ENCODE assay signal across 9 cellular contexts in the genomic region with DNA sequence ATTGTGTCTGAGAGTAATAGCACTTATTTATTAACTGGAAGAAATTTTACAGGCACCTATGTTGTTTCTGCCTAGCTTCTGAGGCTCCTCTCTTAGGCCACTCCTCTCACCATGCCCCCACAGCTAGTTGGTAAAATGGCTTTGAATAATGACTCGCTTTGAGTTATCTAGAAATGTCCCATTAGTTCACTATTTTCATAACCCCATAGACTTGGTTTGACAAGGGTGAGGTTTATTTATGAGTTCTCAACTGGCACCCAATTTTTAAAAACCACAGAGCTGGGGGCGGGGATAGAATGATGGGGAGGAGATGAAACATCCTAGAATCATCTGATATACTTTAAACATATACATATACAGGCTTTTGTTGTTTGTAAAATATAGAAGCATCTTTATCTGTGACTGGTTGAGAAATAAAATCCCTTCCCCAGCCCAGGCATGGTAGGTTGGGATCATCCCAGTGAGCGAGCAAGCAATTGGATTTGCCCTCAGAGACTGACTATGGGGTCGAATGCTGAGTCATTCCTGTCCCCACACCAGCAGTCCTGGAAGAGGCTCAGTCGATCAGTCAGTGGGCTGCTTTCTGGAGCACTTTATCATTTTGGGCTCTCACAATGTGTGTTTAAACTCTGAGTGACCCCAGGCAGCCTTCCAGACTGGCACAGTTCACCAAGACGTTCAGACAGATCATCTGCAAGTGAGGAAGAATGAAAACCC.
DNase-seq lines count a peak whose midpoint lies in the region; ATAC-seq lines count a peak whose summit lies in the region.
"Had no signal": no experiment of that assay in that cellular context is flagged by ENCODE, and none has a peak within 500 bp of the region (broad histone marks: within the 10 kb centered on the region; RNA-seq: fewer than 3 reads in every experiment).

No MANE protein-coding gene starts in this region.

- H3K9me3 ChIP-seq in adipocyte (ENCODE audit: control insufficient read depth, low read length), result no peaks in the 10 kb centered on the region
- H3K9me3 ChIP-seq: spleen had no signal

- no peaks in the 10 kb centered on the region for H3K27me3 ChIP-seq in adipocyte (replicated peaks; ENCODE audit: control insufficient read depth, insufficient read depth, low read length)

- peaks cover 75% of the 10 kb centered on the region for H3K36me3 ChIP-seq in adipocyte (ENCODE audit: control insufficient read depth, insufficient read depth, low read length, severe bottlenecking)
- H3K36me3 ChIP-seq: spleen had no signal

- DNase-seq in stimulated activated naive CD4-positive, alpha-beta T cell treated with Interleukin-2 at 50 U/mL for 16 hours (lab: John Stamatoyannopoulos, UW), result peak; percentile 10
- DNase-seq in stimulated activated naive CD4-positive, alpha-beta T cell (lab: John Stamatoyannopoulos, UW), result no peak
- DNase-seq in adipocyte (ENCODE audit: low read depth) (peak; percentile 26), mucosa of gallbladder (ENCODE audit: low spot score) (peak; percentile 27), medulla oblongata (ENCODE audit: extremely low spot score) (no peak)
- DNase-seq: spleen had no signal

- no peak for ATAC-seq in GM18519 (IDR thresholded peaks at IDR 0.05; ENCODE audit: low FRiP score, unreplicated experiment)
- no peak for ATAC-seq in esophagus mucosa
- ATAC-seq in HG03565 (IDR thresholded peaks at IDR 0.05; ENCODE audit: unreplicated experiment), result no peak

- peaks cover 64% of the 10 kb centered on the region for H3K4me1 ChIP-seq in adipocyte (ENCODE audit: control insufficient read depth, insufficient read depth, low read length)

- no peak overlapping the region for H3K4me3 ChIP-seq in adipocyte (ENCODE audit: low read length)
- H3K4me3 ChIP-seq: spleen had no signal

- H3K9ac ChIP-seq in adipocyte (ENCODE audit: low read length), result no peak overlapping the region

Comparison
In these comparisons a context has a peak if more than half of its experiments do, and no peak if none do; other contexts are left out.
1. DNase-seq: peak in stimulated activated naive CD4-positive, alpha-beta T cell treated with Interleukin-2 at 50 U/mL for 16 hours (single experiment), adipocyte (single experiment) and mucosa of gallbladder (single experiment); none in stimulated activated naive CD4-positive, alpha-beta T cell (0 of 6) and medulla oblongata (single experiment).